In the genomic region with DNA sequence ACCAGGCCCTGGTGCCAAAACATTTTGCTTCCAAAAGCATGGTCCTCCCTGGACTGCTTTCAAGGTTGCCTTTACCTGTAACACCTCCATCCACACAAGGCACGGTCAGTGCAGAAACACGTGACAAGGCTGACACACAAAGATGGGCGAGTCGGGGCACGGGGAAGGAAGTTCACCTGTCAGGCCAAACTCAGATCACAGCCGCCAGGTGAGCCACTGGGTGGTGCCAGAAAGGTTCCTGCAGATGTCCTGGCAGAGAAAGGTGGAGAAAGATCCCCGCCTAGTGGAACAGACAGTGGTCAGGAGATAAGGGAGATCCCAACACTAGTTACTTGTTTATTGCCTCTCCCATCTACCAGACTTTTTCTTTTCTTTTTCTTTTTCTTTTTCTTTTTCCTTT, we compare ENCODE assay signal across 11 cellular contexts.
DNase-seq lines count a peak whose midpoint lies in the region; ATAC-seq and TF ChIP-seq lines count a peak whose summit lies in the region.
"Had no signal": no experiment of that assay in that cellular context is flagged by ENCODE, and none has a peak within 500 bp of the region (broad histone marks: within the 10 kb centered on the region; RNA-seq: fewer than 3 reads in every experiment).

No MANE protein-coding gene starts in this region.

- no peaks in the 10 kb centered on the region for H3K79me1 ChIP-seq in mesendoderm (ENCODE audit: low read length)

- H3K27me3 ChIP-seq in GM06990 (replicated peaks; ENCODE audit: control insufficient read depth, insufficient read depth, low read length) (no peaks in the 10 kb centered on the region; the same call in 1 of the 2 replicates), mesendoderm (ENCODE audit: insufficient read depth, low read length, poor library complexity) (no peaks in the 10 kb centered on the region)

- H4K5ac ChIP-seq in mesendoderm (ENCODE audit: low read length): no peak overlapping the region

- no peaks in the 10 kb centered on the region for H3K4me1 ChIP-seq in mesendoderm (ENCODE audit: control insufficient read depth, low read depth, low read length)
- H3K4me1 ChIP-seq: gastroesophageal sphincter had no signal

- H3K4me3 ChIP-seq in GM06990 (replicated peaks; ENCODE audit: low read depth, low read length): no peak overlapping the region
- no peak overlapping the region for H3K4me3 ChIP-seq in mesendoderm (ENCODE audit: low read length)
- H3K4me3 ChIP-seq: gastroesophageal sphincter had no signal

- no peak overlapping the region for H3K4ac ChIP-seq in mesendoderm (ENCODE audit: low read depth, low read length)

- H2BK120ac ChIP-seq in mesendoderm (ENCODE audit: low read depth, low read length): no peak overlapping the region

- H3K36me3 ChIP-seq in GM06990 (ENCODE audit: control insufficient read depth, insufficient read depth, low read length) (no peaks in the 10 kb centered on the region), mesendoderm (ENCODE audit: control insufficient read depth, insufficient read depth, low read length) (no peaks in the 10 kb centered on the region)
- H3K36me3 ChIP-seq: gastroesophageal sphincter had no signal

- no peaks in the 10 kb centered on the region for H3K79me2 ChIP-seq in mesendoderm (ENCODE audit: control insufficient read depth, insufficient read depth, low read length)

- H3K18ac ChIP-seq in mesendoderm (ENCODE audit: low read length): no peak overlapping the region

- DNase-seq in GM06990 (ENCODE audit: extremely low read depth, insufficient read length) (no peak), NCI-H1105 treated with DMSO at 0.1 percent for 48 hours (lab: John Stamatoyannopoulos, UW) (peak; percentile 82), SW480 (ENCODE audit: low spot score) (peak; percentile 71), mesendoderm (peak; percentile 86), NCI-H510A treated with DMSO at 0.1 percent for 48 hours (lab: John Stamatoyannopoulos, UW) (no peak)
- DNase-seq: amniotic stem cell, HCEC 1CT had no signal

- no peak overlapping the region for H3K4me2 ChIP-seq in mesendoderm (ENCODE audit: low read length)

- no peak overlapping the region for H2BK15ac ChIP-seq in mesendoderm (replicated peaks; ENCODE audit: low read depth)

- no CpG with 5 or more reads among the region's 7 CpGs for WGBS in mesendoderm (ENCODE audit: extremely low coverage, insufficient coverage, low lambda C conversion rate)

- H2BK5ac ChIP-seq in mesendoderm (ENCODE audit: low read length): no peak overlapping the region

- TF ChIP-seq CTCF in GM06990 (IDR thresholded peaks at IDR 0.05; ENCODE audit: insufficient read depth, low read length, poor library complexity, severe bottlenecking): peak; percentile 35

- no peak overlapping the region for H3K9ac ChIP-seq in mesendoderm (ENCODE audit: low read length)

- H3K56ac ChIP-seq in mesendoderm (ENCODE audit: low read length): no peak overlapping the region

- H3K23ac ChIP-seq in mesendoderm (ENCODE audit: low read length): no peak overlapping the region

- H3K27ac ChIP-seq in mesendoderm (ENCODE audit: low read depth, low read length): no peak overlapping the region
- H3K27ac ChIP-seq: gastroesophageal sphincter had no signal

- no peak overlapping the region for H4K8ac ChIP-seq in mesendoderm (ENCODE audit: low read depth, low read length)

- no peak overlapping the region for H2AK5ac ChIP-seq in mesendoderm (ENCODE audit: low read length)

- ATAC-seq in HG03565 (IDR thresholded peaks at IDR 0.05; ENCODE audit: unreplicated experiment): no peak
- ATAC-seq in GM18907 (IDR thresholded peaks at IDR 0.05; ENCODE audit: unreplicated experiment): no peak
- no peak for ATAC-seq in HG03135 (IDR thresholded peaks at IDR 0.05; ENCODE audit: unreplicated experiment)
- ATAC-seq: gastroesophageal sphincter had no signal

Comparison
In these comparisons a context has a peak if more than half of its experiments do, and no peak if none do; other contexts are left out.
1. DNase-seq: peak in NCI-H1105 treated with DMSO at 0.1 percent for 48 hours (single experiment), SW480 (single experiment) and mesendoderm (single experiment); none in GM06990 (single experiment) and NCI-H510A treated with DMSO at 0.1 percent for 48 hours (single experiment).